ENCODE assay signal across 7 cellular contexts in the genomic region with DNA sequence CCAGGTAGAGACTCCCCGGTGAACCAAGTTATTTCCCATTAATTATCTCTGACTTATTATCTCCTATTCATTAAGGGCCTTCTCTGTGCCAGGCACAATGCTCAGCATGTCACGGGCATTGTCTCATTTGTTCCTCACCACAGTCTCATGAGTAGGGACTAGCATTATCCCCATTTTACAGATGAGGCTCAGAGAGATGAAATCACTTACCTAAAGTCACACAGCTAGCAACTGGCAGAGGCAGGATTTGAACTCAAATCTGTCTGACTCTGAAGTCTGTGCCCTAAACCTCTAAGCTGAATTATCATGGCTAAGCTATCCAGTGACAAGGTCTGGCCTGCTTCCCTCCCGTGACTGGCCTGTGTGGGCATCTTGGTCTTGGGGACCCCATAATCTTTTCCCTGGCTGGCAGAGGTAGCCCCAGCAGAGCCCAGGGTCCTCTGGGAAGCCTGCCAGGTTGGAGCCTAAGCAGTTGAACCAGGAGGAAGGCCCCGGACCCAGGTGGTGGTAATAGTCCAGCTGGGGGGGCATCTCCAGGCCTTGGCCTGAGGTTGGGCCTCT. TPM values are rescaled to one million over a fixed set of nuclear protein-coding genes. Genes with fewer than 3 reads are reported as not detected.
DNase-seq lines count a peak whose midpoint lies in the region; ATAC-seq, FAIRE-seq and TF ChIP-seq lines count a peak whose summit lies in the region.

No MANE protein-coding gene starts in this region.

- peak overlapping the region; percentile 93 for H3K27ac Mint-ChIP-seq in activated naive CD8-positive, alpha-beta T cell treated with anti-CD3 and anti-CD28 coated beads for 36 hours

- H3K27ac ChIP-seq in IMR-90 (ENCODE audit: insufficient read depth, low read length): peak overlapping the region; percentile 89
- H3K27ac ChIP-seq in kidney (ENCODE audit: low read depth in 2 of 2, low read length in 2 of 2): peak overlapping the region; percentile 61 to 88
- peak overlapping the region; percentile 99 for H3K27ac ChIP-seq in substantia nigra (ENCODE audit: low read depth, low read length, poor library complexity, severe bottlenecking)

- H3K36me3 ChIP-seq in IMR-90 (ENCODE audit: control insufficient read depth, insufficient read depth, low read length) (peaks cover 15% of the 10 kb centered on the region), kidney (ENCODE audit: control insufficient read depth in 1 of 2, insufficient read depth in 2 of 2, low read length in 2 of 2) (peaks cover 0 to 5% of the 10 kb centered on the region in 2 donors)

- H2BK20ac ChIP-seq in IMR-90 (ENCODE audit: low read depth, low read length): 0 out of 2 replicates have a peak overlapping the region, but pooled peaks have one; percentile 14

- H3K4me3 ChIP-seq in IMR-90 (ENCODE audit: insufficient read depth, low read depth, low read length): peak overlapping the region; percentile 32; the same call in 1 of the 2 replicates
- H3K4me3 ChIP-seq in kidney (ENCODE audit: low read length in 2 of 2): peak overlapping the region in 1 of 2 donors; percentile 21

- peaks cover under 1 to 47% of the 10 kb centered on the region in 2 experiments; a peak in 3 of 4 replicates for H3K79me1 ChIP-seq in IMR-90 (ENCODE audit: low read depth in 1 of 2, low read length in 2 of 2)

- peaks cover 47% of the 10 kb centered on the region for H3K36me3 Mint-ChIP-seq in activated naive CD8-positive, alpha-beta T cell treated with anti-CD3 and anti-CD28 coated beads for 36 hours

- no peak overlapping the region for H2BK120ac ChIP-seq in IMR-90 (ENCODE audit: low read depth, low read length)

- CTCF ChIA-PET in IMR-90 (lab: Yijun Ruan, JAX): interaction anchor here (0.6 to 1.9 kb wide), 5 partner anchors 11 to 64 kb away, joined by 4 to 9 read pairs (median 4); partner anchors contain the start of genes THRAP3 and TRAPPC3

- H3K14ac ChIP-seq in IMR-90 (replicated peaks; ENCODE audit: low read depth, low read length): peak overlapping the region; percentile 74

- dilution Hi-C loops in IMR-90 (cut with HindIII; ENCODE audit: low sequenced_read_pairs, unreplicated experiment): no loop called here

- TF ChIP-seq CTCF in IMR-90 (conservative IDR thresholded peaks at IDR 0.05; ENCODE audit: low read depth, low read length): no peak
- no peak for TF ChIP-seq CTCF in kidney (IDR thresholded peaks at IDR 0.05; ENCODE audit: borderline replicate concordance, extremely low read depth, insufficient read depth)

- no peaks in the 10 kb centered on the region for H3K27me3 Mint-ChIP-seq in activated naive CD8-positive, alpha-beta T cell treated with anti-CD3 and anti-CD28 coated beads for 36 hours

- TF ChIP-seq RAD21 in IMR-90 (IDR thresholded peaks at IDR 0.05; ENCODE audit: low read length): no peak

- H4K91ac ChIP-seq in IMR-90 (ENCODE audit: insufficient read depth, low read depth, low read length): peak overlapping the region; percentile 75

- H3K4me1 Mint-ChIP-seq in activated naive CD8-positive, alpha-beta T cell treated with anti-CD3 and anti-CD28 coated beads for 36 hours: peaks cover 60% of the 10 kb centered on the region

- H3K56ac ChIP-seq in IMR-90 (ENCODE audit: extremely low read depth, insufficient read depth, low read length): peak overlapping the region; percentile 39; the same call in 1 of the 2 replicates

- peak overlapping the region; percentile 73 for H3K4ac ChIP-seq in IMR-90 (ENCODE audit: low read depth, low read length)

- no peak for FAIRE-seq in kidney (lab: Jason Lieb, UNC)
- no peak for FAIRE-seq in GM12892 (lab: Jason Lieb, UNC)

- BruUV-seq in IMR-90 (replicated peaks; lab: Mats Ljungman, UMichigan): no TSS peak

- no peaks in the 10 kb centered on the region for H3K9me3 Mint-ChIP-seq in activated naive CD8-positive, alpha-beta T cell treated with anti-CD3 and anti-CD28 coated beads for 36 hours

- H2BK15ac ChIP-seq in IMR-90 (ENCODE audit: low read depth, low read length): peak overlapping the region; percentile 38; the same call in 1 of the 3 replicates

- peak overlapping the region; percentile 19 for H4K5ac ChIP-seq in IMR-90 (ENCODE audit: low read depth, low read length)

- H4K20me1 ChIP-seq in IMR-90 (ENCODE audit: insufficient read depth, low read length): peaks cover 90% of the 10 kb centered on the region

- in situ Hi-C loops in IMR-90 (cut with MboI; ENCODE audit: low sequenced_read_pairs): no loop called here

- 50% methylated on average over 2 of the region's 4 CpGs; no CpG with 5 or more reads in 1 of the 2 experiments for WGBS in IMR-90 (ENCODE audit: extremely low coverage in 2 of 2, insufficient read length in 1 of 2), 2 experiments

- H3K18ac ChIP-seq in IMR-90 (ENCODE audit: low read depth, low read length): no peak overlapping the region; the same call in 1 of the 2 replicates

- ATAC-seq in IMR-90 (ENCODE audit: low read depth): no peak
- ATAC-seq in HG03342 (IDR thresholded peaks at IDR 0.05; ENCODE audit: unreplicated experiment): no peak
- no peak for ATAC-seq in HG02973 (IDR thresholded peaks at IDR 0.05; ENCODE audit: unreplicated experiment)

- H3K9ac ChIP-seq in IMR-90 (ENCODE audit: low read depth, low read length): peak overlapping the region; percentile 79
- peak overlapping the region; percentile 5 to 63 for H3K9ac ChIP-seq in kidney (ENCODE audit: low read length in 2 of 2)

- peak overlapping the region; percentile 83 for H3K23ac ChIP-seq in IMR-90 (ENCODE audit: low read depth, low read length)

- H4K8ac ChIP-seq in IMR-90 (ENCODE audit: low read depth in 2 of 2, low read length in 2 of 2): peak overlapping the region; percentile 67 to 74

- H2AFZ ChIP-seq in IMR-90 (replicated peaks; ENCODE audit: low read length, poor library complexity): peak overlapping the region; percentile 86

- DNase-seq in IMR-90: no peak
- DNase-seq in activated naive CD8-positive, alpha-beta T cell treated with anti-CD3 and anti-CD28 coated beads for 36 hours: no peak
- no peak for DNase-seq in kidney
- DNase-seq in substantia nigra (lab: John Stamatoyannopoulos, UW): peak in 1 of 49 donors; percentile 62
- no peak for DNase-seq in GM12892 (ENCODE audit: insufficient read length)

- TF ChIP-seq POLR2A in IMR-90 (IDR thresholded peaks at IDR 0.05; ENCODE audit: low read depth, low read length) (no peak), GM12892 (IDR thresholded peaks at IDR 0.05; ENCODE audit: low read depth, low read length) (no peak)

- intact Hi-C loops in IMR-90 (cut with micrococcal nuclease) (no loop called here), kidney (cut with DNase I) (no loop called here)

- H3K9me1 ChIP-seq in IMR-90 (ENCODE audit: insufficient read depth, low read length): peaks cover 17% of the 10 kb centered on the region

- no peaks in the 10 kb centered on the region for H3K27me3 ChIP-seq in IMR-90 (ENCODE audit: control insufficient read depth, insufficient read depth, low read length)

- peak overlapping the region; percentile 86 for H3K4me3 Mint-ChIP-seq in activated naive CD8-positive, alpha-beta T cell treated with anti-CD3 and anti-CD28 coated beads for 36 hours

- peak overlapping the region; percentile 81 for H3K4me2 ChIP-seq in IMR-90 (ENCODE audit: low read depth, low read length)

- POLR2A ChIA-PET in IMR-90 (lab: Charles Lee; ENCODE audit: unreplicated experiment): interaction anchor here (1.0 kb wide), 1 partner anchor 11 kb away, joined by 3 read pairs; the partner anchor contains the start of gene TRAPPC3

- peak overlapping the region; percentile 66; the same call in 1 of the 2 replicates for H2AK5ac ChIP-seq in IMR-90 (ENCODE audit: low read depth, low read length)

- H3K9me3 ChIP-seq in IMR-90 (ENCODE audit: control insufficient read depth, insufficient read depth, low read length) (no peaks in the 10 kb centered on the region), kidney (ENCODE audit: control insufficient read depth in 1 of 2, low read length in 2 of 2) (no peaks in the 10 kb centered on the region)

- peaks cover 22% of the 10 kb centered on the region for H3K4me1 ChIP-seq in IMR-90 (ENCODE audit: control insufficient read depth, insufficient read depth, low read length)
- H3K4me1 ChIP-seq in kidney (ENCODE audit: control insufficient read depth in 1 of 2, insufficient read depth in 1 of 2, low read depth in 1 of 2, low read length in 2 of 2): peaks cover 21 to 33% of the 10 kb centered on the region in 2 donors

- H2AK9ac ChIP-seq in IMR-90 (replicated peaks; ENCODE audit: low read depth, low read length, poor library complexity): peak overlapping the region; percentile 80

- H2BK5ac ChIP-seq in IMR-90 (ENCODE audit: low read depth, low read length, poor library complexity, severe bottlenecking): peak overlapping the region; percentile 54

TF ChIP-seq in IMR-90, 13 proteins besides CTCF, POLR2A, EP300 and RAD21 (continues in another document):
- TF ChIP-seq RCOR1 (IDR thresholded peaks at IDR 0.05; ENCODE audit: insufficient replicate concordance, low read length) (no peak), CEBPB (IDR thresholded peaks at IDR 0.05; ENCODE audit: low read depth, low read length) (no peak)

RNA-seq across cellular contexts. Expression of gene MAP7D1, which starts 4.5 kb away (rescaled TPM):
- total RNA-seq in IMR-90 (2012; rRNA removed) (30.8 and 32.3 TPM in 2 replicates), kidney (78.7 TPM)
- polyA plus RNA-seq in IMR-90 (2012; rRNA removed) (81.9 and 83.2 TPM in 2 replicates), kidney (ENCODE audit: insufficient read depth, low read depth, low replicate concordance) (47.5 TPM)
- 96.4 and 165 TPM in 2 replicates for polyA plus RNA-seq in IMR-90 (2012; cell fraction: cytosol; rRNA removed)
- polyA plus RNA-seq in IMR-90 (2012; cell fraction: nucleus; rRNA removed; ENCODE audit: low replicate concordance): 182 and 323 TPM in 2 replicates
- total RNA-seq in activated naive CD8-positive, alpha-beta T cell treated with anti-CD3 and anti-CD28 coated beads for 36 hours: 100 to 1,000 TPM; 158 to 168 TPM
- polyA plus RNA-seq in GM12892 (2012; ENCODE audit: missing spikeins): 30.7 TPM

RNA-seq across cellular contexts. Expression of gene TRAPPC3, which starts 11.2 kb away (rescaled TPM):
- total RNA-seq in IMR-90 (2012; rRNA removed) (76.0 and 101 TPM in 2 replicates), kidney (58.4 TPM)
- polyA plus RNA-seq in IMR-90 (2012; rRNA removed) (63.5 and 77.8 TPM in 2 replicates), kidney (ENCODE audit: insufficient read depth, low read depth, low replicate concordance) (102 TPM)
- polyA plus RNA-seq in IMR-90 (2012; cell fraction: cytosol; rRNA removed): 67.3 and 70.8 TPM in 2 replicates
- 31.1 and 62.4 TPM in 2 replicates for polyA plus RNA-seq in IMR-90 (2012; cell fraction: nucleus; rRNA removed; ENCODE audit: low replicate concordance)
- 10 to 100 TPM; 58.0 to 59.4 TPM for total RNA-seq in activated naive CD8-positive, alpha-beta T cell treated with anti-CD3 and anti-CD28 coated beads for 36 hours
- 49.4 TPM for polyA plus RNA-seq in GM12892 (2012; ENCODE audit: missing spikeins)

RNA-seq across cellular contexts. Expression of gene COL8A2, which starts 35.4 kb away (rescaled TPM):
- total RNA-seq in IMR-90 (2012; rRNA removed): 0.54 and 0.56 TPM in 2 replicates
- polyA plus RNA-seq in IMR-90 (2012; rRNA removed): 0.83 and 1.1 TPM in 2 replicates
- 0.82 and 1.6 TPM in 2 replicates for polyA plus RNA-seq in IMR-90 (2012; cell fraction: cytosol; rRNA removed)
- polyA plus RNA-seq in IMR-90 (2012; cell fraction: nucleus; rRNA removed; ENCODE audit: low replicate concordance): 0.79 and 0.88 TPM in 2 replicates
- total RNA-seq in activated naive CD8-positive, alpha-beta T cell treated with anti-CD3 and anti-CD28 coated beads for 36 hours: 1 to 10 TPM; 1.8 to 1.9 TPM
- 6.4 TPM for total RNA-seq in kidney
- polyA plus RNA-seq in kidney (ENCODE audit: insufficient read depth, low read depth, low replicate concordance): 0.90 TPM
- 0.15 TPM for polyA plus RNA-seq in GM12892 (2012; ENCODE audit: missing spikeins)
